Comparison of ENCODE assay signal across 13 cellular contexts in genomic region chr11:120108785-120109168, GRCh38. TPM values are rescaled to one million over a fixed set of nuclear protein-coding genes. Genes with fewer than 3 reads are reported as not detected.
"Had no signal": no experiment of that assay in that cellular context is flagged by ENCODE, and none has a peak within 500 bp of the region (broad histone marks: within the 10 kb centered on the region; RNA-seq: fewer than 3 reads in every experiment).

No MANE protein-coding gene starts in this region.

- H3K27ac Mint-ChIP-seq: activated naive CD4-positive, alpha-beta T cell treated with anti-CD3 and anti-CD28 coated beads, Interleukin-2, amount 50 U/mL, for 24 hours; natural killer cell treated with Interleukin-12 subunit alpha and Interleukin-12 subunit beta and Interleukin-15 and Interleukin-18, amount 100 ng/mL, for 72 hours had no signal

- H3K9me3 ChIP-seq: heart left ventricle, lower lobe of right lung, transverse colon, vagina had no signal

- H3K36me3 Mint-ChIP-seq: activated naive CD4-positive, alpha-beta T cell treated with anti-CD3 and anti-CD28 coated beads, Interleukin-2, amount 50 U/mL, for 24 hours; natural killer cell treated with Interleukin-12 subunit alpha and Interleukin-12 subunit beta and Interleukin-15 and Interleukin-18, amount 100 ng/mL, for 72 hours had no signal

- H3K36me3 ChIP-seq: cardiac muscle cell, heart left ventricle, lower lobe of right lung, transverse colon, WERI-Rb-1 had no signal

- H3K27ac ChIP-seq: cardiac muscle cell, epithelial cell of prostate, heart left ventricle, lower lobe of right lung, transverse colon, vagina, WERI-Rb-1 had no signal

- H3K4me3 ChIP-seq: cardiac muscle cell, heart left ventricle, lower lobe of right lung, transverse colon, vagina had no signal

- H3K4me3 Mint-ChIP-seq: activated naive CD4-positive, alpha-beta T cell treated with anti-CD3 and anti-CD28 coated beads, Interleukin-2, amount 50 U/mL, for 24 hours; natural killer cell treated with Interleukin-12 subunit alpha and Interleukin-12 subunit beta and Interleukin-15 and Interleukin-18, amount 100 ng/mL, for 72 hours had no signal

- H3K4me1 ChIP-seq: heart left ventricle, lower lobe of right lung, transverse colon, vagina had no signal

- H3K27me3 ChIP-seq: transverse colon, vagina had no signal

- H3K4me1 Mint-ChIP-seq: activated naive CD4-positive, alpha-beta T cell treated with anti-CD3 and anti-CD28 coated beads, Interleukin-2, amount 50 U/mL, for 24 hours had no signal

- H3K9me3 Mint-ChIP-seq: activated naive CD4-positive, alpha-beta T cell treated with anti-CD3 and anti-CD28 coated beads, Interleukin-2, amount 50 U/mL, for 24 hours; natural killer cell treated with Interleukin-12 subunit alpha and Interleukin-12 subunit beta and Interleukin-15 and Interleukin-18, amount 100 ng/mL, for 72 hours had no signal

RNA-seq across cellular contexts. Expression of gene TRIM29, which starts 29.1 kb away (rescaled TPM):
- total RNA-seq: activated CD8-positive, alpha-beta memory T cell treated with anti-CD3 and anti-CD28 coated beads for 36 hours; cardiac muscle cell; dermis microvascular lymphatic vessel endothelial cell; frontal cortex; natural killer cell treated with Interleukin-12 subunit alpha and Interleukin-12 subunit beta and Interleukin-15 and Interleukin-18, amount 100 ng/mL, for 72 hours; T-helper 2 cell treated with Interferon-gamma antibody and Interleukin-4, amounts not matched to agents 100 ng/mL and 5 ng/mL, for 36 hours had no signal
- polyA plus RNA-seq: cardiac muscle cell had no signal
